Comparison of ENCODE assay signal across 8 cellular contexts in genomic region chr9:124040935-124041816, GRCh38.
DNase-seq lines count a peak whose midpoint lies in the region; ATAC-seq and TF ChIP-seq lines count a peak whose summit lies in the region.

No MANE protein-coding gene starts in this region.

- DNase-seq in NCI-H1092 treated with DMSO at 0.1 percent for 48 hours (lab: John Stamatoyannopoulos, UW) (peak; percentile 28), head of caudate nucleus (peak in 37 of 42 donors; percentile 9 to 83 (median 60)), posterior cingulate gyrus (peak in 7 of 10 donors; percentile 39 to 93 (median 62)), cerebellar nuclear complex (lab: John Stamatoyannopoulos, UW) (no peak)
- peak; percentile 17 for DNase-seq in activated effector memory CD4-positive, alpha-beta T cell treated with Interleukin-2 at 50 U/mL for 16 hours

- no peak for ATAC-seq in HG03045 (IDR thresholded peaks at IDR 0.05; ENCODE audit: unreplicated experiment)
- no peak for ATAC-seq in GM21576 (IDR thresholded peaks at IDR 0.05; ENCODE audit: unreplicated experiment)

- intact Hi-C loops in head of caudate nucleus (cut with DNase I), result loop anchor here (10.0 kb wide), 1 partner anchor 496 kb away; no protein-coding TSS in a partner anchor
- intact Hi-C loops in posterior cingulate gyrus (cut with DNase I), result loop anchor here (2.0 to 5.0 kb wide), 2 partner anchors 319 to 638 kb away; no protein-coding TSS in a partner anchor

- peak; percentile 95 for TF ChIP-seq CTCF in GM12873 (IDR thresholded peaks at IDR 0.05; ENCODE audit: insufficient read depth, low read depth, low read length, missing control alignments)

Comparison
In these comparisons a context has a peak if more than half of its experiments do, and no peak if none do; other contexts are left out.
1. DNase-seq: peak in NCI-H1092 treated with DMSO at 0.1 percent for 48 hours (single experiment), activated effector memory CD4-positive, alpha-beta T cell treated with Interleukin-2 at 50 U/mL for 16 hours (single experiment), head of caudate nucleus (37 of 42) and posterior cingulate gyrus (7 of 10); none in cerebellar nuclear complex (0 of 2).